Comparison of ENCODE assay signal across 8 cellular contexts in the genomic region with DNA sequence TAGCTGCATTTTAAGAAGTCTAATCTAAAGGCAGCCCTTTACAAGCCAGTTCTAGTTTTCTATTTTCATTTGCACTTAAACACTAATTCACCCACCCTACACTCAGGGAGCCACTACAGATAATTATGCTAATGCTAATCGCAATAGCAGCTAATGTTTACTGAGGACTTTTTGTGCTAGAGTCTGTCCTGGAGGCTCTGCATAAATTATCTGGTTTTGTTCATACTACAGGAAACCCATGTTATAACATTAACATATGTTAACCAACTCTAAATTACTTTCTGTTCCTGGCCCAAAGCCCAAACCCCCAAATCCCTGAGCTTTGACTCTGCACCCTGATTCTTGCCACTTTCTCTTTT. TPM values are rescaled to one million over a fixed set of nuclear protein-coding genes. Genes with fewer than 3 reads are reported as not detected.
DNase-seq lines count a peak whose midpoint lies in the region; ATAC-seq and TF ChIP-seq lines count a peak whose summit lies in the region.

No MANE protein-coding gene starts in this region.

- no peaks in the 10 kb centered on the region for H3K4me1 ChIP-seq in tibial artery

- peak overlapping the region; percentile 84 for H3K27ac Mint-ChIP-seq in activated CD4-positive, alpha-beta memory T cell treated with anti-CD3 and anti-CD28 coated beads for 36 hours
- peak overlapping the region; percentile 78 to 97 (median 86) for H3K27ac Mint-ChIP-seq in immature natural killer cell

- DNase-seq in GM12865 (ENCODE audit: low read depth) (no peak), immature natural killer cell (no peak), tibial artery (no peak), SK-N-DZ (ENCODE audit: low spot score) (no peak), pons (ENCODE audit: low spot score) (no peak)
- no peak for DNase-seq in activated CD4-positive, alpha-beta memory T cell treated with anti-CD3 and anti-CD28 coated beads for 36 hours

- POLR2A ChIA-PET in activated CD4-positive, alpha-beta memory T cell treated with anti-CD3 and anti-CD28 coated beads for 36 hours (lab: Charles Lee), result interaction anchor here (1.1 to 1.6 kb wide), 3 partner anchors 22 to 127 kb away, joined by 3 to 4 read pairs (median 4); no protein-coding TSS in a partner anchor

- H3K27me3 Mint-ChIP-seq in activated CD4-positive, alpha-beta memory T cell treated with anti-CD3 and anti-CD28 coated beads for 36 hours, result no peaks in the 10 kb centered on the region
- peaks cover 0 to 12% (median 4%) of the 10 kb centered on the region in 3 donors for H3K27me3 Mint-ChIP-seq in immature natural killer cell (ENCODE audit: low read depth in 3 of 3)

- no peaks in the 10 kb centered on the region for H3K36me3 ChIP-seq in tibial artery

- ATAC-seq in HG02588 (IDR thresholded peaks at IDR 0.05; ENCODE audit: unreplicated experiment) (peak; percentile 6), HG03469 (IDR thresholded peaks at IDR 0.05; ENCODE audit: unreplicated experiment) (no peak)

- no peaks in the 10 kb centered on the region for H3K36me3 Mint-ChIP-seq in activated CD4-positive, alpha-beta memory T cell treated with anti-CD3 and anti-CD28 coated beads for 36 hours
- no peaks in the 10 kb centered on the region for H3K36me3 Mint-ChIP-seq in immature natural killer cell

- H3K9me3 Mint-ChIP-seq in activated CD4-positive, alpha-beta memory T cell treated with anti-CD3 and anti-CD28 coated beads for 36 hours, result no peaks in the 10 kb centered on the region
- H3K9me3 Mint-ChIP-seq in immature natural killer cell, result no peaks in the 10 kb centered on the region

- H3K4me1 Mint-ChIP-seq in activated CD4-positive, alpha-beta memory T cell treated with anti-CD3 and anti-CD28 coated beads for 36 hours (ENCODE audit: low read depth), result peaks cover 30% of the 10 kb centered on the region
- peaks cover 17 to 25% of the 10 kb centered on the region in 2 donors for H3K4me1 Mint-ChIP-seq in immature natural killer cell

- peak overlapping the region; percentile 59 for H3K4me3 ChIP-seq in GM12865 (ENCODE audit: low read depth, low read length)
- peak overlapping the region; percentile 48 to 51 for H3K4me3 ChIP-seq in tibial artery

- H3K4me3 Mint-ChIP-seq in activated CD4-positive, alpha-beta memory T cell treated with anti-CD3 and anti-CD28 coated beads for 36 hours, result peak overlapping the region; percentile 84
- H3K4me3 Mint-ChIP-seq in immature natural killer cell, result peak overlapping the region; percentile 88 to 92 (median 91)

- TF ChIP-seq CTCF in GM12865 (IDR thresholded peaks at IDR 0.05; ENCODE audit: insufficient read depth, low read depth, low read length, missing control alignments) (no peak), tibial artery (IDR thresholded peaks at IDR 0.05) (no peak)

- no peaks in the 10 kb centered on the region for H3K9me3 ChIP-seq in tibial artery

- H3K27me3 ChIP-seq in tibial artery, result no peaks in the 10 kb centered on the region

- H3K27ac ChIP-seq in tibial artery, result peak overlapping the region in 1 of 2 donors; percentile 19

- CTCF ChIA-PET in activated CD4-positive, alpha-beta memory T cell treated with anti-CD3 and anti-CD28 coated beads for 36 hours (lab: Charles Lee), result interaction anchor here (1.0 to 1.5 kb wide), 2 partner anchors 22 to 131 kb away, joined by 5 to 9 read pairs; no protein-coding TSS in a partner anchor

- intact Hi-C loops in activated CD4-positive, alpha-beta memory T cell treated with anti-CD3 and anti-CD28 coated beads for 36 hours (cut with micrococcal nuclease), result loop anchor here (1.0 to 5.0 kb wide), 5 partner anchors 23 to 191 kb away; partner anchors contain the start of genes RNF128 and TBC1D8B
- intact Hi-C loops in tibial artery (cut with DNase I; ENCODE audit: low total_unique reads), result no loop called here

RNA-seq across cellular contexts. Expression of gene RADX, which starts 0.5 kb away (rescaled TPM):
- 10 to 100 TPM; 11.8 to 12.7 TPM for total RNA-seq in activated CD4-positive, alpha-beta memory T cell treated with anti-CD3 and anti-CD28 coated beads for 36 hours
- 1 to 10 TPM; 1.0 to 1.4 (median 1.3) TPM for polyA plus RNA-seq in immature natural killer cell
- polyA plus RNA-seq in SK-N-DZ (2014; cell fraction: cytosol; rRNA removed), result 2.3 and 4.9 TPM in 2 replicates
- 4.8 and 6.1 TPM in 2 replicates for polyA plus RNA-seq in SK-N-DZ (2014; cell fraction: nucleus; rRNA removed)
